7 cellular contexts compared by ENCODE assay signal in the genomic region with DNA sequence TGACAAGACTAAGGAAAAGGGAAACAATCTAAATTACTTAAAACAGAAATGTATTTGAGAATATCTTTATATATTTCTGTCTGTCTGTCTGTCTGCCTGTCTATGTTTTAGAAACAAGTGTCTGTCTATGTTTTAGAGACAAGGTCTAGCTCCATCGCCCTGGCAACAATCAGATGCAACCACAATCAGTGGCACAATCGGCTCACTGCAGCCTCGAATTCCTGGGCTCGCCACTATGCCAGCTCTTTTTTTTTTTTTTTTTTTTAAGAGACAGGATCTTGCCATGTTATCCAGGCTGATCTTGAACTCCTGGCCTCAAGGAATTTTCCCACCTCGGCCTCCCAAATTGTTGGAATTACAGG. TPM values are rescaled to one million over a fixed set of nuclear protein-coding genes. Genes with fewer than 3 reads are reported as not detected.
DNase-seq lines count a peak whose midpoint lies in the region; ATAC-seq lines count a peak whose summit lies in the region.
"Not testable (repeated sequence)": the region's sequence is repeated elsewhere in the genome, so short reads cannot be mapped to it uniquely, and the experiment has no call there.

No MANE protein-coding gene starts in this region.

- CTCF ChIA-PET in activated CD4-positive, alpha-beta T cell treated with anti-CD3 and anti-CD28 coated beads, Interleukin-2, amount 10 ng/mL, durations not matched to agents 7 days and 5 days (lab: Charles Lee): not testable (repeated sequence)

- not testable (repeated sequence) for H3K4ac ChIP-seq in trophoblast cell (ENCODE audit: low read depth, low read length)

- peak overlapping the region; percentile 100 for H3K27ac Mint-ChIP-seq in activated CD4-positive, alpha-beta T cell treated with anti-CD3 and anti-CD28 coated beads, Interleukin-2, amount 10 ng/mL, durations not matched to agents 7 days and 5 days

- WGBS in trophoblast cell (ENCODE audit: extremely low coverage, insufficient coverage, insufficient read length): no CpG with 5 or more reads among the region's 5 CpGs

- H2BK5ac ChIP-seq in trophoblast cell (ENCODE audit: low read depth, low read length, poor library complexity): not testable (repeated sequence)

- H2BK120ac ChIP-seq in trophoblast cell (ENCODE audit: insufficient read depth, low read length, poor library complexity): not testable (repeated sequence)

- not testable (repeated sequence) for H2AFZ ChIP-seq in trophoblast cell (ENCODE audit: insufficient read depth, low read length, poor library complexity)

- H2AK5ac ChIP-seq in trophoblast cell (ENCODE audit: low read length): not testable (repeated sequence)

- H3K14ac ChIP-seq in trophoblast cell (ENCODE audit: low read length): not testable (repeated sequence)

- not testable (repeated sequence) for H3K36me3 ChIP-seq in MG63; effector memory CD4-positive, alpha-beta T cell (ENCODE audit: control insufficient read depth, insufficient read depth, low read length); trophoblast cell (ENCODE audit: control insufficient read depth in 1 of 2, insufficient read depth in 2 of 2, low read length in 2 of 2)

- H3K4me3 ChIP-seq in MG63; effector memory CD4-positive, alpha-beta T cell (ENCODE audit: insufficient read depth, low read depth, low read length, poor library complexity, severe bottlenecking); trophoblast cell (ENCODE audit: low read depth, low read length): not testable (repeated sequence)

- not testable (repeated sequence) for H3K4me2 ChIP-seq in trophoblast cell (ENCODE audit: low read length)

- not testable (repeated sequence) for H3K4me1 ChIP-seq in effector memory CD4-positive, alpha-beta T cell (ENCODE audit: control insufficient read depth, insufficient read depth, low read length, poor library complexity, severe bottlenecking); trophoblast cell (ENCODE audit: control insufficient read depth in 1 of 2, insufficient read depth in 2 of 2, low read length in 2 of 2)

- H4K12ac ChIP-seq in trophoblast cell (ENCODE audit: low read depth, low read length): not testable (repeated sequence)

- H3K9ac ChIP-seq in trophoblast cell (ENCODE audit: low read length): not testable (repeated sequence)

- peaks cover 28% of the 10 kb centered on the region for H3K4me1 Mint-ChIP-seq in activated CD4-positive, alpha-beta T cell treated with anti-CD3 and anti-CD28 coated beads, Interleukin-2, amount 10 ng/mL, durations not matched to agents 7 days and 5 days

- H2BK12ac ChIP-seq in trophoblast cell (ENCODE audit: low read length): not testable (repeated sequence)

- DNase-seq in DMS53 treated with DMSO at 0.1 percent for 48 hours (lab: John Stamatoyannopoulos, UW; ENCODE audit: unreplicated experiment) (peak; percentile 0), MG63 (peak; percentile 32), trophoblast cell (peak; percentile 12 to 52)
- peak; percentile 56 for DNase-seq in activated CD4-positive, alpha-beta T cell treated with anti-CD3 and anti-CD28 coated beads, Interleukin-2, amount 10 ng/mL, durations not matched to agents 7 days and 5 days
- DNase-seq in activated effector memory CD4-positive, alpha-beta T cell treated with anti-CD3 and anti-CD28 coated beads, Interleukin-2, amount 50 U/mL, for 16 hours: peak; percentile 70
- DNase-seq in effector memory CD4-positive, alpha-beta T cell: peak in 1 of 3 donors; percentile 41

- not testable (repeated sequence) for H3K27me3 ChIP-seq in MG63; effector memory CD4-positive, alpha-beta T cell (replicated peaks; ENCODE audit: control insufficient read depth, insufficient read depth, low read length, poor library complexity, severe bottlenecking); trophoblast cell (ENCODE audit: insufficient read depth, low read length)

- not testable (repeated sequence) for H3K9me3 Mint-ChIP-seq in activated CD4-positive, alpha-beta T cell treated with anti-CD3 and anti-CD28 coated beads, Interleukin-2, amount 10 ng/mL, durations not matched to agents 7 days and 5 days

- H3K36me3 Mint-ChIP-seq in activated CD4-positive, alpha-beta T cell treated with anti-CD3 and anti-CD28 coated beads, Interleukin-2, amount 10 ng/mL, durations not matched to agents 7 days and 5 days (ENCODE audit: low read depth): not testable (repeated sequence)

- H3K79me2 ChIP-seq in trophoblast cell (ENCODE audit: control insufficient read depth, insufficient read depth, low read length, poor library complexity): not testable (repeated sequence)

- POLR2A ChIA-PET in activated CD4-positive, alpha-beta T cell treated with anti-CD3 and anti-CD28 coated beads, Interleukin-2, amount 10 ng/mL, durations not matched to agents 7 days and 5 days (lab: Charles Lee): not testable (repeated sequence)

- not testable (repeated sequence) for H4K8ac ChIP-seq in trophoblast cell (ENCODE audit: low read depth, low read length)

- H3K18ac ChIP-seq in trophoblast cell (ENCODE audit: low read length): not testable (repeated sequence)

- not testable (repeated sequence) for H3K79me1 ChIP-seq in trophoblast cell (ENCODE audit: low read length)

- peak; percentile 24; the same call in 2 of the 3 replicates for ATAC-seq in SK-N-SH treated with all-trans-retinoic acid at 6 μM for 48 hours

- H3K4me3 Mint-ChIP-seq in activated CD4-positive, alpha-beta T cell treated with anti-CD3 and anti-CD28 coated beads, Interleukin-2, amount 10 ng/mL, durations not matched to agents 7 days and 5 days: peak overlapping the region; percentile 81

- not testable (repeated sequence) for H3K9me3 ChIP-seq in MG63; effector memory CD4-positive, alpha-beta T cell (ENCODE audit: control insufficient read depth, low read length); trophoblast cell (ENCODE audit: insufficient read depth, low read depth, low read length)

- H3K27ac ChIP-seq in effector memory CD4-positive, alpha-beta T cell (ENCODE audit: insufficient read depth, low read length, poor library complexity, severe bottlenecking): peak overlapping the region; percentile 42
- H3K27ac ChIP-seq in trophoblast cell (ENCODE audit: low read depth, low read length): not testable (repeated sequence)

- H3K27me3 Mint-ChIP-seq in activated CD4-positive, alpha-beta T cell treated with anti-CD3 and anti-CD28 coated beads, Interleukin-2, amount 10 ng/mL, durations not matched to agents 7 days and 5 days: not testable (repeated sequence)

- H4K91ac ChIP-seq in trophoblast cell (ENCODE audit: low read depth, low read length): not testable (repeated sequence)

- not testable (repeated sequence) for H3K23ac ChIP-seq in trophoblast cell (ENCODE audit: low read length)

RNA-seq across cellular contexts. Expression of gene DGCR6L, which starts 8.7 kb away (rescaled TPM):
- total RNA-seq in MG63 (2014; rRNA removed; shearing (Covaris generic); ENCODE audit: low replicate concordance): 82.0 and 82.5 TPM in 2 replicates
- total RNA-seq in activated CD4-positive, alpha-beta T cell treated with anti-CD3 and anti-CD28 coated beads, Interleukin-2, amount 10 ng/mL, durations not matched to agents 7 days and 5 days: 10 to 100 TPM; 60.4 to 63.1 TPM
- 18.6 and 19.9 TPM in 2 replicates for polyA plus RNA-seq in trophoblast cell (2013)
